Comparison of ENCODE assay signal across 25 cellular contexts in the genomic region with DNA sequence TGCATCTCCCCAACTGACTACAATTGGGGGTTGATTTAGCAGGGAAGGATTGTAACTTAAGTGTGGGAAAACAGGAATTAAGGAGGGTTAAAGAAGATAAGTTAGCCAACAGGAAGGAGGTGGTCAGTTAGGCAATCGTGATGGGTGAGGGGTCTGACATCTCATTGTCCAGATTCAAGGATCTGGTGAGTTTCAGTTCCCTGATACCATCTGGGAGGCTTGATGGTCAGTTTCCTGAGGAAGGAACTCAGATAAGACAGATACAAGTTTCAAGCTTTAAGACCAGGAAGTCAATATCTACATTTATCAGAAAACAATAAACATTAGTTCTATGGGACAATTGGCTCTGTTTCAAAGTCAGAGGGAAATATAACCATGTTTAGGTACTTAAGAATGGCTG.
"Had no signal": no experiment of that assay in that cellular context is flagged by ENCODE, and none has a peak within 500 bp of the region (broad histone marks: within the 10 kb centered on the region; RNA-seq: fewer than 3 reads in every experiment).

No MANE protein-coding gene starts in this region.

- H3K4me1 ChIP-seq: gastrocnemius medialis, neural progenitor cell, transverse colon had no signal

- H3K4me2 ChIP-seq: neural progenitor cell, smooth muscle cell had no signal

- ATAC-seq: activated naive CD8-positive, alpha-beta T cell treated with anti-CD3 and anti-CD28 coated beads, Interleukin-2, amount 50 U/mL, for 24 hours; esophagus mucosa; gastrocnemius medialis; left cardiac atrium; sciatic nerve; stimulated activated naive B cell treated with anti-CD40 and anti-IgM and Interleukin-4, amounts not matched to agents 10 μg/mL and 1 μg/mL and 100 μg/mL, for 72 hours had no signal

- H3K9me3 Mint-ChIP-seq: neural progenitor cell had no signal

- H3K9ac ChIP-seq: neural progenitor cell had no signal

- H3K27ac Mint-ChIP-seq: activated CD4-positive, alpha-beta memory T cell treated with anti-CD3 and anti-CD28 coated beads, Interleukin-2, amount 10 ng/mL, durations not matched to agents 7 days and 5 days; activated CD4-positive, alpha-beta T cell treated with anti-CD3 and anti-CD28 coated beads, Interleukin-2, amount 10 ng/mL, durations not matched to agents 24 days and 14 days; activated naive CD4-positive, alpha-beta T cell treated with anti-CD3 and anti-CD28 coated beads, Interleukin-2, amount 10 ng/mL, durations not matched to agents 7 days and 5 days; activated naive CD8-positive, alpha-beta T cell treated with anti-CD3 and anti-CD28 coated beads, Interleukin-2, amount 50 U/mL, for 24 hours; dendritic cell treated with granulocyte-macrophage colony-stimulating factor and Interleukin-4, amounts not matched to agents 40 ng/mL and 50 ng/mL, for 4 days; memory B cell; naive B cell; neural progenitor cell; stimulated activated naive B cell treated with anti-CD40 and anti-IgM and Interleukin-4, amounts not matched to agents 10 μg/mL and 1 μg/mL and 100 μg/mL, for 72 hours had no signal

- H2AFZ ChIP-seq: neural progenitor cell had no signal

- H3K27ac ChIP-seq: cardiac muscle cell, gastrocnemius medialis, neural progenitor cell, transverse colon had no signal

- H3K4me3 ChIP-seq: cardiac muscle cell, gastrocnemius medialis, neural progenitor cell, smooth muscle cell, transverse colon had no signal

- FAIRE-seq: islet of Langerhans, urothelium cell line had no signal

- H3K27me3 Mint-ChIP-seq: activated CD4-positive, alpha-beta memory T cell treated with anti-CD3 and anti-CD28 coated beads, Interleukin-2, amount 10 ng/mL, durations not matched to agents 7 days and 5 days; activated CD4-positive, alpha-beta T cell treated with anti-CD3 and anti-CD28 coated beads, Interleukin-2, amount 10 ng/mL, durations not matched to agents 24 days and 14 days; activated naive CD4-positive, alpha-beta T cell treated with anti-CD3 and anti-CD28 coated beads, Interleukin-2, amount 10 ng/mL, durations not matched to agents 7 days and 5 days; activated naive CD8-positive, alpha-beta T cell treated with anti-CD3 and anti-CD28 coated beads, Interleukin-2, amount 50 U/mL, for 24 hours; dendritic cell treated with granulocyte-macrophage colony-stimulating factor and Interleukin-4, amounts not matched to agents 40 ng/mL and 50 ng/mL, for 4 days; memory B cell; naive B cell; stimulated activated naive B cell treated with anti-CD40 and anti-IgM and Interleukin-4, amounts not matched to agents 10 μg/mL and 1 μg/mL and 100 μg/mL, for 72 hours had no signal

- DNase-seq: activated CD4-positive, alpha-beta memory T cell treated with anti-CD3 and anti-CD28 coated beads, Interleukin-2, amount 10 ng/mL, durations not matched to agents 7 days and 5 days; activated CD4-positive, alpha-beta T cell treated with anti-CD3 and anti-CD28 coated beads, Interleukin-2, amount 10 ng/mL, durations not matched to agents 24 days and 14 days; activated effector memory CD4-positive, alpha-beta T cell treated with anti-CD3 and anti-CD28 coated beads, Interleukin-2, amount 50 U/mL, for 16 hours; activated naive CD4-positive, alpha-beta T cell treated with anti-CD3 and anti-CD28 coated beads, Interleukin-2, amount 10 ng/mL, durations not matched to agents 7 days and 5 days; activated naive CD8-positive, alpha-beta T cell treated with anti-CD3 and anti-CD28 coated beads, Interleukin-2, amount 50 U/mL, for 24 hours; effector CD4-positive, alpha-beta T cell; gastrocnemius medialis; head of caudate nucleus; hypothalamus; left cardiac atrium; naive B cell; stimulated activated CD4-positive, alpha-beta T cell treated with anti-CD3 and anti-CD28 coated beads, Interleukin-15, amount 100 ng/mL, for 24 hours; stimulated activated CD8-positive, alpha-beta memory T cell treated with anti-CD3 and anti-CD28 coated beads, Interleukin-4, amount 100 ng/mL, for 48 hours; stimulated activated naive B cell treated with anti-CD40 and anti-IgM and Interleukin-4, amounts not matched to agents 10 μg/mL and 1 μg/mL and 100 μg/mL, for 72 hours; T-helper 1 cell; transverse colon had no signal

- H3K36me3 ChIP-seq: cardiac muscle cell, gastrocnemius medialis, neural progenitor cell, transverse colon had no signal

- H3K9me3 ChIP-seq: gastrocnemius medialis, transverse colon had no signal

- H3K4me1 Mint-ChIP-seq: activated CD4-positive, alpha-beta memory T cell treated with anti-CD3 and anti-CD28 coated beads, Interleukin-2, amount 10 ng/mL, durations not matched to agents 7 days and 5 days; activated CD4-positive, alpha-beta T cell treated with anti-CD3 and anti-CD28 coated beads, Interleukin-2, amount 10 ng/mL, durations not matched to agents 24 days and 14 days; activated naive CD4-positive, alpha-beta T cell treated with anti-CD3 and anti-CD28 coated beads, Interleukin-2, amount 10 ng/mL, durations not matched to agents 7 days and 5 days; activated naive CD8-positive, alpha-beta T cell treated with anti-CD3 and anti-CD28 coated beads, Interleukin-2, amount 50 U/mL, for 24 hours; memory B cell; naive B cell; neural progenitor cell; stimulated activated naive B cell treated with anti-CD40 and anti-IgM and Interleukin-4, amounts not matched to agents 10 μg/mL and 1 μg/mL and 100 μg/mL, for 72 hours had no signal

- H3K4me3 Mint-ChIP-seq: activated CD4-positive, alpha-beta memory T cell treated with anti-CD3 and anti-CD28 coated beads, Interleukin-2, amount 10 ng/mL, durations not matched to agents 7 days and 5 days; activated CD4-positive, alpha-beta T cell treated with anti-CD3 and anti-CD28 coated beads, Interleukin-2, amount 10 ng/mL, durations not matched to agents 24 days and 14 days; activated naive CD4-positive, alpha-beta T cell treated with anti-CD3 and anti-CD28 coated beads, Interleukin-2, amount 10 ng/mL, durations not matched to agents 7 days and 5 days; activated naive CD8-positive, alpha-beta T cell treated with anti-CD3 and anti-CD28 coated beads, Interleukin-2, amount 50 U/mL, for 24 hours; dendritic cell treated with granulocyte-macrophage colony-stimulating factor and Interleukin-4, amounts not matched to agents 40 ng/mL and 50 ng/mL, for 4 days; memory B cell; naive B cell; neural progenitor cell; stimulated activated naive B cell treated with anti-CD40 and anti-IgM and Interleukin-4, amounts not matched to agents 10 μg/mL and 1 μg/mL and 100 μg/mL, for 72 hours had no signal

- H3K27me3 ChIP-seq: cardiac muscle cell, gastrocnemius medialis, neural progenitor cell, transverse colon had no signal

- H3K36me3 Mint-ChIP-seq: activated naive CD4-positive, alpha-beta T cell treated with anti-CD3 and anti-CD28 coated beads, Interleukin-2, amount 10 ng/mL, durations not matched to agents 7 days and 5 days; memory B cell; naive B cell; neural progenitor cell; stimulated activated naive B cell treated with anti-CD40 and anti-IgM and Interleukin-4, amounts not matched to agents 10 μg/mL and 1 μg/mL and 100 μg/mL, for 72 hours had no signal
